Comparison of ENCODE assay signal across 8 cellular contexts in the genomic region with DNA sequence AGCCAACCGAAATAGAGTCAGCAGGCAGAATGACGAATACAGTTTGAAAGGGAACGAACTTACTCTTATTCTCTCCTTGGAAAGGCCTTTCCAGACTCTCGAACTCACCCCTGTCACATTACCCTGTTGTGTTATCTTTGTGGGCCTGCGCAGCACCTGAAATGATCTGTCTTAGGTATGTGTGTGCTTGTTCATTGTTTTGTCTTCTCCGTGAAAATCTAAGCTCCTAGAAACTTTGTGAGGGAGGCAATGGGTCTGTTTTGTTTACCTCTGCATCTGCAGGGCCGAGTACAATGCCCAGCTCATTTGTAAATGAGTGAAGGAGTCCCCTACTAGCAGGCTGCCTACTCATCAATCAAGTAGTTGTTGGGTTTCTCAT. TPM values are rescaled to one million over a fixed set of nuclear protein-coding genes. Genes with fewer than 3 reads are reported as not detected.
A peak's percentile ranks its signal among the peaks of the same experiment; 100 is the strongest.
DNase-seq lines count a peak whose midpoint lies in the region; ATAC-seq and TF ChIP-seq lines count a peak whose summit lies in the region.

No MANE protein-coding gene starts in this region.

- H3K4me3 Mint-ChIP-seq in activated CD8-positive, alpha-beta T cell treated with anti-CD3 and anti-CD28 coated beads, Interleukin-2, amount 10 ng/mL, durations not matched to agents 7 days and 5 days = no peak overlapping the region

- no peak for TF ChIP-seq POLR2A in esophagus squamous epithelium (IDR thresholded peaks at IDR 0.05)

- ATAC-seq in HG03457 (IDR thresholded peaks at IDR 0.05; ENCODE audit: unreplicated experiment) = peak; percentile 5
- no peak for ATAC-seq in activated CD8-positive, alpha-beta T cell treated with anti-CD3 and anti-CD28 coated beads, Interleukin-2, amount 10 ng/mL, durations not matched to agents 7 days and 5 days

- H3K4me2 ChIP-seq in parathyroid adenoma (ENCODE audit: low read length) = peak overlapping the region; percentile 31

- no peaks in the 10 kb centered on the region for H3K9me3 Mint-ChIP-seq in activated CD8-positive, alpha-beta T cell treated with anti-CD3 and anti-CD28 coated beads, Interleukin-2, amount 10 ng/mL, durations not matched to agents 7 days and 5 days (ENCODE audit: insufficient read depth)

- POLR2A ChIA-PET in activated CD8-positive, alpha-beta T cell treated with anti-CD3 and anti-CD28 coated beads, Interleukin-2, amount 10 ng/mL, durations not matched to agents 7 days and 5 days (lab: Charles Lee) = interaction anchor here (1.0 kb wide), 1 partner anchor 20 kb away, joined by 3 read pairs; the partner anchor contains the start of gene HMGB1

- H3K9ac ChIP-seq in parathyroid adenoma = no peak overlapping the region

- WGBS in esophagus squamous epithelium, 2 donors = 19 to 22% methylated on average over 7 of the region's 7 CpGs

- no peaks in the 10 kb centered on the region for H3K36me3 Mint-ChIP-seq in activated CD8-positive, alpha-beta T cell treated with anti-CD3 and anti-CD28 coated beads, Interleukin-2, amount 10 ng/mL, durations not matched to agents 7 days and 5 days (ENCODE audit: low read depth)

- H3K27me3 ChIP-seq in esophagus squamous epithelium (no peaks in the 10 kb centered on the region), parathyroid adenoma (ENCODE audit: control insufficient read depth, insufficient read depth, low read length) (no peaks in the 10 kb centered on the region)

- CTCF ChIA-PET in activated CD8-positive, alpha-beta T cell treated with anti-CD3 and anti-CD28 coated beads, Interleukin-2, amount 10 ng/mL, durations not matched to agents 7 days and 5 days (lab: Charles Lee) = no interaction called here

- H3K4me1 ChIP-seq in esophagus squamous epithelium (peaks cover 6 to 19% (median 11%) of the 10 kb centered on the region in 3 donors), parathyroid adenoma (no peaks in the 10 kb centered on the region)

- H3K9me3 ChIP-seq in esophagus squamous epithelium = no peaks in the 10 kb centered on the region
- no peaks in the 10 kb centered on the region for H3K9me3 ChIP-seq in parathyroid adenoma (ENCODE audit: control insufficient read depth, low read length)

- no peak for DNase-seq in GM12865 (ENCODE audit: low read depth)
- DNase-seq in esophagus squamous epithelium (lab: John Stamatoyannopoulos, UW) = no peak
- no peak for DNase-seq in cerebellar cortex (ENCODE audit: low spot score)
- DNase-seq in NCI-H226 = no peak
- DNase-seq in islet precursor cell = no peak
- DNase-seq in activated CD8-positive, alpha-beta T cell treated with anti-CD3 and anti-CD28 coated beads, Interleukin-2, amount 10 ng/mL, durations not matched to agents 7 days and 5 days = no peak

- no peaks in the 10 kb centered on the region for H3K79me2 ChIP-seq in parathyroid adenoma

- intact Hi-C loops in esophagus squamous epithelium (cut with DNase I) = no loop called here

- H2AFZ ChIP-seq in parathyroid adenoma = peak overlapping the region; percentile 50

- H3K27ac Mint-ChIP-seq in activated CD8-positive, alpha-beta T cell treated with anti-CD3 and anti-CD28 coated beads, Interleukin-2, amount 10 ng/mL, durations not matched to agents 7 days and 5 days = no peak overlapping the region

- H3K4me3 ChIP-seq in GM12865 (ENCODE audit: low read depth, low read length) (peak overlapping the region; percentile 76), esophagus squamous epithelium (peak overlapping the region; percentile 27 to 66 (median 48)), parathyroid adenoma (ENCODE audit: low read depth, low read length) (no peak overlapping the region)

- peaks cover 10% of the 10 kb centered on the region for H3K27me3 Mint-ChIP-seq in activated CD8-positive, alpha-beta T cell treated with anti-CD3 and anti-CD28 coated beads, Interleukin-2, amount 10 ng/mL, durations not matched to agents 7 days and 5 days (ENCODE audit: low read depth)

- H3K36me3 ChIP-seq in esophagus squamous epithelium (no peaks in the 10 kb centered on the region), parathyroid adenoma (ENCODE audit: control insufficient read depth, insufficient read depth, low read length) (no peaks in the 10 kb centered on the region)

- H3K4me1 Mint-ChIP-seq in activated CD8-positive, alpha-beta T cell treated with anti-CD3 and anti-CD28 coated beads, Interleukin-2, amount 10 ng/mL, durations not matched to agents 7 days and 5 days (ENCODE audit: low read depth) = peaks cover 7% of the 10 kb centered on the region

- peak overlapping the region; percentile 76 to 87 (median 82) for H3K27ac ChIP-seq in esophagus squamous epithelium
- H3K27ac ChIP-seq in parathyroid adenoma = peak overlapping the region; percentile 51

- TF ChIP-seq CTCF in GM12865 (IDR thresholded peaks at IDR 0.05; ENCODE audit: insufficient read depth, low read depth, low read length, missing control alignments) = no peak
- no peak for TF ChIP-seq CTCF in esophagus squamous epithelium (IDR thresholded peaks at IDR 0.05)
- TF ChIP-seq CTCF in parathyroid adenoma (IDR thresholded peaks at IDR 0.05) = no peak

RNA-seq across cellular contexts. Expression of gene HMGB1, which starts 19.6 kb away (rescaled TPM):
- 100 to 1,000 TPM; 189 to 446 (median 280) TPM for total RNA-seq in esophagus squamous epithelium
- total RNA-seq in activated CD8-positive, alpha-beta T cell treated with anti-CD3 and anti-CD28 coated beads, Interleukin-2, amount 10 ng/mL, durations not matched to agents 7 days and 5 days = 100 to 1,000 TPM; 650 to 662 TPM

RNA-seq across cellular contexts. Expression of gene UBE2L5, which starts 23.8 kb away (rescaled TPM):
- total RNA-seq in esophagus squamous epithelium = under 1 TPM in 1 of 4 donors, not detected in 3; 0.19 TPM
- not detected for total RNA-seq in activated CD8-positive, alpha-beta T cell treated with anti-CD3 and anti-CD28 coated beads, Interleukin-2, amount 10 ng/mL, durations not matched to agents 7 days and 5 days
